Comparison of ENCODE assay signal across 26 cellular contexts in the genomic region with DNA sequence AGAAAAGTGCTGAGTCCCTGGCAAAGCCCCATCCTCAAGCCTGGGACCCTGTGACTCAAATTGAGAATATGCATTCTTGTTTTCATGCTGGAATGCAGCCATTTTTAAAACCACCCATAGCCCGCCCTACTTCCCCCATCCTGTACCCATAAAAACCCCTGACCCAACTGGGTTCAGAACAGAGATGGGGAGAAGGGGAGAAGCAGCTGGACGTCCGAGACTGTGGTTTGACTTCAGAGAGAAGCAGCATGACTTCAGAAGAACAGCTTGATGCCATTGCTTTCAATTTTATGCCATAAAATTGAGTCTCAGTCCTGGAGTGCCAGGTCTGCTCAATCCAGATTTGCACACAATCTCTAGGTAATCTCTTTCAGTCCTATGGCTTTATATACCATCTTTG.
"Had no signal": no experiment of that assay in that cellular context is flagged by ENCODE, and none has a peak within 500 bp of the region (broad histone marks: within the 10 kb centered on the region; RNA-seq: fewer than 3 reads in every experiment).

No MANE protein-coding gene starts in this region.

- ATAC-seq: naive thymus-derived CD8-positive, alpha-beta T cell; natural killer cell treated with Interleukin-12 subunit alpha and Interleukin-12 subunit beta and Interleukin-15 and Interleukin-18, amount 100 ng/mL, for 72 hours; psoas muscle; right cardiac atrium; right lobe of liver; stimulated activated effector memory CD8-positive, alpha-beta T cell treated with anti-CD3 and anti-CD28 coated beads, Interleukin-12 subunit alpha, Interleukin-12 subunit beta, amount 100 ng/mL, for 72 hours; stimulated activated naive B cell treated with anti-CD40 and anti-IgM and Interleukin-4, amounts not matched to agents 10 μg/mL and 1 μg/mL and 100 μg/mL, for 72 hours had no signal

- H3K27ac ChIP-seq: ovary, parathyroid adenoma, psoas muscle, right lobe of liver, sigmoid colon, stomach, thoracic aorta, thyroid gland, tibial nerve, upper lobe of left lung had no signal

- H3K36me3 ChIP-seq: ovary, right lobe of liver, sigmoid colon, stomach, thoracic aorta, thyroid gland, tibial nerve, upper lobe of left lung had no signal

- H3K9ac ChIP-seq: parathyroid adenoma had no signal

- H3K4me1 ChIP-seq: parathyroid adenoma, psoas muscle, right lobe of liver, stomach, thyroid gland, tibial nerve, upper lobe of left lung had no signal

- H2AFZ ChIP-seq: parathyroid adenoma had no signal

- H3K27me3 ChIP-seq: ovary, right lobe of liver, sigmoid colon, stomach, thyroid gland, tibial nerve, upper lobe of left lung had no signal

- DNase-seq: naive B cell; naive thymus-derived CD8-positive, alpha-beta T cell; occipital lobe; ovary; posterior cingulate gyrus; psoas muscle; right cardiac atrium; right lobe of liver; sigmoid colon; small intestine; stimulated activated CD4-positive, alpha-beta T cell treated with anti-CD3 and anti-CD28 coated beads, Interleukin-15, amount 100 ng/mL, for 24 hours; stimulated activated CD4-positive, alpha-beta T cell treated with anti-CD3 and anti-CD28 coated beads, Interleukin-2, amount 100 ng/mL, for 24 hours; stimulated activated CD4-positive, alpha-beta T cell treated with anti-CD3 and anti-CD28 coated beads, Interleukin-2, amount 100 ng/mL, for 48 hours; stimulated activated CD4-positive, alpha-beta T cell treated with anti-CD3 and anti-CD28 coated beads, Interleukin-4, amount 100 ng/mL, for 24 hours; stimulated activated naive B cell treated with anti-CD40 and anti-IgM and Interleukin-4, amounts not matched to agents 10 μg/mL and 1 μg/mL and 100 μg/mL, for 72 hours; stimulated activated naive CD4-positive, alpha-beta T cell treated with Interleukin-2 at 50 U/mL for 16 hours; stomach; thyroid gland; trophoblast cell; upper lobe of left lung had no signal

- H3K79me2 ChIP-seq: parathyroid adenoma had no signal

- H3K9me3 ChIP-seq: ovary, psoas muscle, right lobe of liver, stomach, thoracic aorta, tibial nerve, upper lobe of left lung had no signal

- H3K4me3 ChIP-seq: ovary, psoas muscle, right lobe of liver, sigmoid colon, stomach, thoracic aorta, thyroid gland, tibial nerve, upper lobe of left lung had no signal

- FAIRE-seq: small intestine, urothelium cell line had no signal
